10 cellular contexts compared by ENCODE assay signal in genomic region chr9:129712595-129713524, GRCh38. TPM values are rescaled to one million over a fixed set of nuclear protein-coding genes. Genes with fewer than 3 reads are reported as not detected.
A peak's percentile ranks its signal among the peaks of the same experiment; 100 is the strongest.
DNase-seq lines count a peak whose midpoint lies in the region; ATAC-seq and TF ChIP-seq lines count a peak whose summit lies in the region.
"Had no signal": no experiment of that assay in that cellular context is flagged by ENCODE, and none has a peak within 500 bp of the region (broad histone marks: within the 10 kb centered on the region; RNA-seq: fewer than 3 reads in every experiment).

No MANE protein-coding gene starts in this region.

- TF ChIP-seq CTCF in AG04449 (IDR thresholded peaks at IDR 0.05; ENCODE audit: insufficient read depth, low read length, missing control alignments) = peak; percentile 1
- no peak for TF ChIP-seq CTCF in HEK293 (tag by site-specific recombination; IDR thresholded peaks at IDR 0.05)
- peak; percentile 9 for TF ChIP-seq CTCF in chondrocyte (IDR thresholded peaks at IDR 0.05)
- TF ChIP-seq CTCF in GM10248 (IDR thresholded peaks at IDR 0.05; ENCODE audit: control extremely low read depth, extremely low read depth, low read depth, missing control alignments) = no peak

- H3K4me3 ChIP-seq in AG04449 (ENCODE audit: low read depth, low read length) (peak overlapping the region; percentile 2; the same call in 1 of the 2 replicates), HEK293 (ENCODE audit: low read depth, low read length) (no peak overlapping the region)
- no peak overlapping the region for H3K4me3 ChIP-seq in naive thymus-derived CD4-positive, alpha-beta T cell (ENCODE audit: low read length)

- CTCF ChIA-PET in AG04449 (lab: Yijun Ruan, JAX) = interaction anchor here (1.0 to 6.7 kb wide), 11 partner anchors 9 to 101 kb away, joined by 3 to 57 read pairs (median 5); no protein-coding TSS in a partner anchor
- CTCF ChIA-PET in HEK293 (lab: Yijun Ruan, JAX) = interaction anchor here (0.5 to 5.2 kb wide), 8 partner anchors 13 to 1504 kb away, joined by 3 to 67 read pairs (median 6); no protein-coding TSS in a partner anchor
- CTCF ChIA-PET in naive thymus-derived CD4-positive, alpha-beta T cell (lab: Charles Lee) = interaction anchor here (0.5 to 1.2 kb wide), 4 partner anchors 13 to 379 kb away, joined by 3 to 4 read pairs (median 3); no protein-coding TSS in a partner anchor
- CTCF ChIA-PET in GM10248 (lab: Yijun Ruan, JAX) = interaction anchor here (1.0 to 2.9 kb wide), 5 partner anchors 9 to 37 kb away, joined by 3 to 10 read pairs (median 4); no protein-coding TSS in a partner anchor

- peak overlapping the region; percentile 92 for H3K27ac Mint-ChIP-seq in chondrocyte (ENCODE audit: unreplicated experiment)
- peak overlapping the region in 2 of 9 donors; percentile 46 to 62 for H3K27ac Mint-ChIP-seq in naive thymus-derived CD4-positive, alpha-beta T cell

- peak overlapping the region; percentile 47 for H3K4me3 Mint-ChIP-seq in chondrocyte (ENCODE audit: unreplicated experiment)
- H3K4me3 Mint-ChIP-seq in naive thymus-derived CD4-positive, alpha-beta T cell = peak overlapping the region in 8 of 10 donors; percentile 19 to 73 (median 42)

- H3K9me3 Mint-ChIP-seq in chondrocyte (ENCODE audit: low read depth) = peaks cover 2% of the 10 kb centered on the region
- H3K9me3 Mint-ChIP-seq in naive thymus-derived CD4-positive, alpha-beta T cell = no peaks in the 10 kb centered on the region

- no peak for ATAC-seq in naive thymus-derived CD4-positive, alpha-beta T cell
- ATAC-seq in GM19328 (IDR thresholded peaks at IDR 0.05; ENCODE audit: unreplicated experiment) = no peak

- H3K27me3 Mint-ChIP-seq in chondrocyte (ENCODE audit: low read depth) = no peaks in the 10 kb centered on the region
- H3K27me3 Mint-ChIP-seq in naive thymus-derived CD4-positive, alpha-beta T cell = peaks cover 0 to 18% (median 0%) of the 10 kb centered on the region in 5 donors

- H3K36me3 ChIP-seq in HEK293 (ENCODE audit: control insufficient read depth in 2 of 2, insufficient read depth in 1 of 2, low read length in 2 of 2) = no peaks in the 10 kb centered on the region
- no peaks in the 10 kb centered on the region for H3K36me3 ChIP-seq in naive thymus-derived CD4-positive, alpha-beta T cell (ENCODE audit: control insufficient read depth in 2 of 3, insufficient read depth in 3 of 3, low read length in 3 of 3)

- POLR2A ChIA-PET in AG04449 (lab: Yijun Ruan, JAX) = interaction anchor here (0.6 to 2.7 kb wide), 5 partner anchors 11 to 64 kb away, joined by 3 to 17 read pairs (median 3); no protein-coding TSS in a partner anchor
- POLR2A ChIA-PET in HEK293 (lab: Yijun Ruan, JAX) = interaction anchor here (0.9 to 1.2 kb wide), 3 partner anchors 10 to 70 kb away, joined by 3 to 4 read pairs (median 3); partner anchors contain the start of gene ASB6
- POLR2A ChIA-PET in naive thymus-derived CD4-positive, alpha-beta T cell (lab: Charles Lee) = interaction anchor here (0.6 to 1.0 kb wide), 2 partner anchors 13 to 15 kb away, joined by 3 read pairs; no protein-coding TSS in a partner anchor
- POLR2A ChIA-PET in GM10248 (lab: Yijun Ruan, JAX) = no interaction called here

- intact Hi-C loops in naive thymus-derived CD4-positive, alpha-beta T cell (cut with micrococcal nuclease) = no loop called here

- peaks cover 52% of the 10 kb centered on the region for H3K4me1 Mint-ChIP-seq in chondrocyte (ENCODE audit: low read depth)
- H3K4me1 Mint-ChIP-seq in naive thymus-derived CD4-positive, alpha-beta T cell = peaks cover 0 to 28% (median 22%) of the 10 kb centered on the region in 7 donors

- no peaks in the 10 kb centered on the region for H3K36me3 Mint-ChIP-seq in chondrocyte (ENCODE audit: low read depth)
- no peaks in the 10 kb centered on the region for H3K36me3 Mint-ChIP-seq in naive thymus-derived CD4-positive, alpha-beta T cell

- peaks cover 13% of the 10 kb centered on the region for H3K4me1 ChIP-seq in HEK293 (ENCODE audit: control insufficient read depth, insufficient read depth, low read length)
- H3K4me1 ChIP-seq in naive thymus-derived CD4-positive, alpha-beta T cell (ENCODE audit: control insufficient read depth in 2 of 2, insufficient read depth in 2 of 2, low read length in 2 of 2) = peaks cover 0 to 20% of the 10 kb centered on the region in 2 donors

- no peaks in the 10 kb centered on the region for H3K9me3 ChIP-seq in HEK293 (ENCODE audit: control insufficient read depth, insufficient read depth, low read depth, low read length)
- no peaks in the 10 kb centered on the region for H3K9me3 ChIP-seq in naive thymus-derived CD4-positive, alpha-beta T cell (ENCODE audit: control insufficient read depth in 2 of 3, low read length in 3 of 3)

- peak overlapping the region; percentile 85 for H3K27ac ChIP-seq in HEK293 (ENCODE audit: extremely low read depth, low read depth, low read length)
- no peak overlapping the region for H3K27ac ChIP-seq in naive thymus-derived CD4-positive, alpha-beta T cell (ENCODE audit: low read depth, low read length)

- DNase-seq in AG04449 (ENCODE audit: low read depth, low spot score) = peak; percentile 76
- no peak for DNase-seq in chondrocyte (ENCODE audit: low spot score)
- no peak for DNase-seq in naive thymus-derived CD4-positive, alpha-beta T cell
- DNase-seq in ureter (ENCODE audit: low spot score) = no peak
- no peak for DNase-seq in GM10248 (ENCODE audit: extremely low spot score)
- DNase-seq in NCI-H1930 (lab: John Stamatoyannopoulos, UW) = no peak
- DNase-seq: NCI-H510A had no signal

- H3K27me3 ChIP-seq in naive thymus-derived CD4-positive, alpha-beta T cell (ENCODE audit: control insufficient read depth in 2 of 2, insufficient read depth in 2 of 2, low read length in 2 of 2) = no peaks in the 10 kb centered on the region

TF ChIP-seq in HEK293, 187 proteins besides CTCF, POLR2A, EP300 and RAD21 (continues in another document):
- TF ChIP-seq TCF7L2 (IDR thresholded peaks at IDR 0.05; ENCODE audit: borderline replicate concordance, low read depth, low read length) (0 out of 2 replicates have a peak, but pooled peaks have one; percentile 31), ZNF223 (tag by site-specific recombination; IDR thresholded peaks at IDR 0.05) (0 out of 2 replicates have a peak, but pooled peaks have one; percentile 62), ZNF140 (tag by site-specific recombination; IDR thresholded peaks at IDR 0.05) (no peak), GLI2 (tag by site-specific recombination; IDR thresholded peaks at IDR 0.05; ENCODE audit: borderline replicate concordance, low read depth) (no peak), ZBTB8A (tag by site-specific recombination; IDR thresholded peaks at IDR 0.05) (peak; percentile 51; the same call in 1 of the 2 replicates), ZNF645 (tag by site-specific recombination; IDR thresholded peaks at IDR 0.05) (no peak), ZNF548 (tag by site-specific recombination; IDR thresholded peaks at IDR 0.05) (no peak), ZNF664 (tag by site-specific recombination; IDR thresholded peaks at IDR 0.05) (peak; percentile 97), ZBTB20 (tag by site-specific recombination; IDR thresholded peaks at IDR 0.05) (peak; percentile 31; the same call in 1 of the 2 replicates), PRDM6 (tag by site-specific recombination; IDR thresholded peaks at IDR 0.05) (0 out of 2 replicates have a peak, but pooled peaks have one; percentile 2), ZNF221 (tag by site-specific recombination; IDR thresholded peaks at IDR 0.05; ENCODE audit: borderline replicate concordance) (no peak), ZFHX2 (tag by site-specific recombination; conservative IDR thresholded peaks at IDR 0.05) (peak; percentile 91)

RNA-seq across cellular contexts. Expression of gene PTGES, which starts 40.0 kb away (rescaled TPM):
- total RNA-seq in chondrocyte (0.95 to 3.3 TPM (median 1.3 TPM) in 3 replicates), ureter (67.9 TPM)
- total RNA-seq in naive thymus-derived CD4-positive, alpha-beta T cell = 1 to 10 TPM in 1 of 5 experiments, under 1 TPM in 2, not detected in 2; 0.19 to 1.1 (median 0.50) TPM
- not detected for polyA plus RNA-seq in naive thymus-derived CD4-positive, alpha-beta T cell
- total RNA-seq: myocyte had no signal

RNA-seq across cellular contexts. Expression of gene PRRX2, which starts 47.4 kb away (rescaled TPM):
- total RNA-seq in chondrocyte (4.9 to 5.7 TPM (median 5.0 TPM) in 3 replicates), ureter (6.5 TPM)
- 1 to 10 TPM in 1 of 5 experiments, not detected in 4; 1.1 TPM for total RNA-seq in naive thymus-derived CD4-positive, alpha-beta T cell
- not detected for polyA plus RNA-seq in naive thymus-derived CD4-positive, alpha-beta T cell
- total RNA-seq: myocyte had no signal

Comparison
In these comparisons a context has a peak if more than half of its experiments do, and no peak if none do; other contexts are left out.
1. CTCF ChIP-seq: peak in AG04449 (single experiment) and chondrocyte (single experiment); none in HEK293 (single experiment) and GM10248 (single experiment).
2. RNA of gene PTGES, which starts 40.0 kb away (total RNA-seq): 67.9 TPM in ureter (single experiment); 0.95 to 3.3 TPM in chondrocyte and 0.19 to 1.1 TPM in naive thymus-derived CD4-positive, alpha-beta T cell; every median in the first group is over 10 times any median in the second.